ENCODE assay signal across 1 cellular context in the genomic region with DNA sequence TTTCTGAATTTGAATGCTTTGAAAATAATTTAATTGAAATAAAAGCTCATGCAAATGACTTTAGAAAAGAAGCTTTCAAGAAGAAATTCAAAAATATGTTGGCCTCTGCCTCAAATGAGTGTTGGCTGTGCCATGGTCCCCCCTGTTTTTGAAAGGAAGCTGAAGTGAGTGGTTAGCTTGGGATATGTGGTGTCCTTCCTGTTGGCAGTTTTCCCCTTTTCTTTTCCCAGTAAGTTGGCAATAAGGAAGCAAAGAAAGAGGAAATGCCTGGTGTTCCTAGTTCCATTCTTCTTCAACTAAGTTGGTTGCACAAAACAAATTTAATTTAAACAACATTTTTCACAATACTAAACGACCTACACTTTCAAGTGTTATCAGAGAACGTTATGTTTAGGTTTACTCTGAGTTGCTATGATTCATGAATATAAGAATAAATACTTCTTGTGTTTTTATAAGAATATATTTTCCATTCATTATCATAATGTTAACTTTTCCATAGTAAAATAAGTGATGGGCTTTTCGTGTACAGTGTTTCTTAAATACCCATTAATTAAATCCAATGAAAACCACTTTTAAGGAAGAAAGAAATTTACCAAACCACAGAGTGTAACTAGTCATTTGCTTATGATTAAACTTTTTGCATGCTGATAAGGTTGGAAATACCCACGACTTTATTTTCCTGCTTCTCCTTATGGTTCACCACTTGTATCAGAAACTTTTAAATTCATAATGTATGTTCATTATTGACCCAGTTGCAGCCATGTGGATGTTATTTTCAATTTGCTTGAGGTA.
TF ChIP-seq lines count a peak whose summit lies in the region.

No MANE protein-coding gene starts in this region.

TF ChIP-seq in GM23338, 12 proteins besides CTCF, POLR2A, EP300 and RAD21:
- TF ChIP-seq ZNF462 (CRISPR knock-in tag; IDR thresholded peaks at IDR 0.05) (no peak), EZH2 (IDR thresholded peaks at IDR 0.05; ENCODE audit: low read depth, unreplicated experiment) (no peak), NANOG (IDR thresholded peaks at IDR 0.05; ENCODE audit: borderline replicate concordance) (no peak), STAT1 (IDR thresholded peaks at IDR 0.05; ENCODE audit: unreplicated experiment) (no peak), CREB1 (CRISPR knock-in tag; IDR thresholded peaks at IDR 0.05; ENCODE audit: low read depth) (no peak), JUNB (IDR thresholded peaks at IDR 0.05; ENCODE audit: unreplicated experiment) (no peak), POLR2AphosphoS5 (IDR thresholded peaks at IDR 0.05; ENCODE audit: low read depth) (no peak), EZH2phosphoT487 (IDR thresholded peaks at IDR 0.05; ENCODE audit: unreplicated experiment) (no peak), ZNF331 (CRISPR knock-in tag; IDR thresholded peaks at IDR 0.05; ENCODE audit: low read depth) (no peak), ZNF114 (CRISPR knock-in tag; IDR thresholded peaks at IDR 0.05) (no peak), ETS1 (IDR thresholded peaks at IDR 0.05) (no peak)
- TF ChIP-seq, protein P1, sequence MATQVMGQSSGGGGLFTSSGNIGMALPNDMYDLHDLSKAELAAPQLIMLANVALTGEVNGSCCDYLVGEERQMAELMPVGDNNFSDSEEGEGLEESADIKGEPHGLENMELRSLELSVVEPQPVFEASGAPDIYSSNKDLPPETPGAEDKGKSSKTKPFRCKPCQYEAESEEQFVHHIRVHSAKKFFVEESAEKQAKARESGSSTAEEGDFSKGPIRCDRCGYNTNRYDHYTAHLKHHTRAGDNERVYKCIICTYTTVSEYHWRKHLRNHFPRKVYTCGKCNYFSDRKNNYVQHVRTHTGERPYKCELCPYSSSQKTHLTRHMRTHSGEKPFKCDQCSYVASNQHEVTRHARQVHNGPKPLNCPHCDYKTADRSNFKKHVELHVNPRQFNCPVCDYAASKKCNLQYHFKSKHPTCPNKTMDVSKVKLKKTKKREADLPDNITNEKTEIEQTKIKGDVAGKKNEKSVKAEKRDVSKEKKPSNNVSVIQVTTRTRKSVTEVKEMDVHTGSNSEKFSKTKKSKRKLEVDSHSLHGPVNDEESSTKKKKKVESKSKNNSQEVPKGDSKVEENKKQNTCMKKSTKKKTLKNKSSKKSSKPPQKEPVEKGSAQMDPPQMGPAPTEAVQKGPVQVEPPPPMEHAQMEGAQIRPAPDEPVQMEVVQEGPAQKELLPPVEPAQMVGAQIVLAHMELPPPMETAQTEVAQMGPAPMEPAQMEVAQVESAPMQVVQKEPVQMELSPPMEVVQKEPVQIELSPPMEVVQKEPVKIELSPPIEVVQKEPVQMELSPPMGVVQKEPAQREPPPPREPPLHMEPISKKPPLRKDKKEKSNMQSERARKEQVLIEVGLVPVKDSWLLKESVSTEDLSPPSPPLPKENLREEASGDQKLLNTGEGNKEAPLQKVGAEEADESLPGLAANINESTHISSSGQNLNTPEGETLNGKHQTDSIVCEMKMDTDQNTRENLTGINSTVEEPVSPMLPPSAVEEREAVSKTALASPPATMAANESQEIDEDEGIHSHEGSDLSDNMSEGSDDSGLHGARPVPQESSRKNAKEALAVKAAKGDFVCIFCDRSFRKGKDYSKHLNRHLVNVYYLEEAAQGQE (IDR thresholded peaks at IDR 0.05; ENCODE audit: unreplicated experiment) = no peak
